10 cellular contexts compared by ENCODE assay signal in the genomic region with DNA sequence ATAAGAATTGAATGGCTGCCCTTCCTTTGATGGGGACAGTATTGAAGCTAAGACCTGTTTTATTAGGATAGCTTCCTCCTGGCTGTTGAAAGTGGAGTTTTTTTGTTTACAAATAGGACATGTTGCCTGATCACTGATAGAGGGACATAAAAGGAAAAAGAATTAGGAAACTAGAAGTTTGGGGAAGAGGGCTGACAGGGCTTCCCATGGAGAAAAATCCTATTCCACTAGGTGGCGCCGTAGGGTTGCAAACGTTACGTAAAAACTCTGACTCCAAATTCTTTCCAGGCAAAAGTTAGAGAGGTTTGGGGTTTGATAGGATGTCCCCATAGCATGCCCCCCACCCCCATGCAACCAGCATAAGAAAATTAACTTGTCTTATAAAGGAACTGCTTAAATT. TPM values are rescaled to one million over a fixed set of nuclear protein-coding genes. Genes with fewer than 3 reads are reported as not detected.
DNase-seq lines count a peak whose midpoint lies in the region; ATAC-seq and TF ChIP-seq lines count a peak whose summit lies in the region.
"Had no signal": no experiment of that assay in that cellular context is flagged by ENCODE, and none has a peak within 500 bp of the region (broad histone marks: within the 10 kb centered on the region; RNA-seq: fewer than 3 reads in every experiment).

No MANE protein-coding gene starts in this region.

- TF ChIP-seq CTCF in A673 (conservative IDR thresholded peaks at IDR 0.05; ENCODE audit: low read depth, low read length) (peak; percentile 49), OCI-LY1 (IDR thresholded peaks at IDR 0.05; ENCODE audit: low read length) (peak; percentile 61; the same call in 1 of the 2 replicates), epithelial cell of esophagus (IDR thresholded peaks at IDR 0.05; ENCODE audit: insufficient read depth, low read depth, low read length, missing control alignments) (peak; percentile 35)

- H3K9ac ChIP-seq in OCI-LY1 (ENCODE audit: low read length): no peak overlapping the region

- H3F3A ChIP-seq in OCI-LY1 (ENCODE audit: insufficient read depth, low read length): no peaks in the 10 kb centered on the region

- no peaks in the 10 kb centered on the region for H3K4me1 ChIP-seq in A673 (ENCODE audit: insufficient read depth, low read length, poor library complexity, severe bottlenecking)
- H3K4me1 ChIP-seq in OCI-LY1 (ENCODE audit: insufficient read depth, low read length, severe bottlenecking): no peaks in the 10 kb centered on the region
- H3K4me1 ChIP-seq: uterus had no signal

- H3K27me3 ChIP-seq in A673 (replicated peaks; ENCODE audit: insufficient read depth, low read depth, low read length, poor library complexity): no peaks in the 10 kb centered on the region
- no peaks in the 10 kb centered on the region for H3K27me3 ChIP-seq in OCI-LY1 (ENCODE audit: insufficient read depth, low read length)
- H3K27me3 ChIP-seq: uterus had no signal

- POLR2A ChIA-PET in A673 (lab: Charles Lee; ENCODE audit: low non-redundant PET): no interaction called here

- H3K27ac ChIP-seq in A673 (ENCODE audit: low read depth, low read length, poor library complexity, severe bottlenecking) (no peak overlapping the region), OCI-LY1 (ENCODE audit: low read depth, low read length, poor library complexity, severe bottlenecking) (no peak overlapping the region)
- H3K27ac ChIP-seq: uterus had no signal

- no TSS peak for BruUV-seq in A673 (replicated peaks; lab: Mats Ljungman, UMichigan)

- H3K9me3 ChIP-seq in A673 (ENCODE audit: low read depth, low read length, poor library complexity, severe bottlenecking): peaks cover 62% of the 10 kb centered on the region
- H3K9me3 ChIP-seq in OCI-LY1 (ENCODE audit: low read length): peaks cover 37% of the 10 kb centered on the region

- no peak for ATAC-seq in GM21447 (IDR thresholded peaks at IDR 0.05; ENCODE audit: unreplicated experiment)

- CTCF ChIA-PET in A673 (lab: Charles Lee): no interaction called here

- H3K36me3 ChIP-seq in A673 (ENCODE audit: insufficient read depth, low read length, poor library complexity, severe bottlenecking) (no peaks in the 10 kb centered on the region), OCI-LY1 (ENCODE audit: insufficient read depth, low read length) (no peaks in the 10 kb centered on the region)
- H3K36me3 ChIP-seq: uterus had no signal

- no peaks in the 10 kb centered on the region for H3K9me2 ChIP-seq in OCI-LY1 (ENCODE audit: low read depth, low read length)

- H2AFZ ChIP-seq in OCI-LY1 (ENCODE audit: low read length): no peak overlapping the region

- H3K4me3 ChIP-seq in A673 (ENCODE audit: low read depth, low read length, poor library complexity, severe bottlenecking) (no peak overlapping the region), OCI-LY1 (ENCODE audit: low read depth, low read length, poor library complexity, severe bottlenecking) (no peak overlapping the region), epithelial cell of esophagus (ENCODE audit: low read length) (no peak overlapping the region)
- H3K4me3 ChIP-seq: uterus had no signal

- no peaks in the 10 kb centered on the region for H3K79me2 ChIP-seq in OCI-LY1 (ENCODE audit: insufficient read depth, low read length)

- H4K20me1 ChIP-seq in OCI-LY1 (ENCODE audit: insufficient read depth, low read length): no peaks in the 10 kb centered on the region

- intact Hi-C loops in A673 (cut with micrococcal nuclease; ENCODE audit: unreplicated experiment): no loop called here

- DNase-seq in A673 (ENCODE audit: low spot score): peak; percentile 18
- DNase-seq in ELF-1 (ENCODE audit: low read depth, low spot score): peak; percentile 30
- DNase-seq in epithelial cell of esophagus (ENCODE audit: low read depth): peak; percentile 12
- DNase-seq in NCI-H1092 treated with DMSO at 0.1 percent for 48 hours (lab: John Stamatoyannopoulos, UW): no peak
- DNase-seq in NCI-H2171 treated with DMSO at 0.1 percent for 48 hours (lab: John Stamatoyannopoulos, UW): no peak
- DNase-seq in cerebellar nuclear complex (lab: John Stamatoyannopoulos, UW): no peak
- DNase-seq: T-helper 9 cell, uterus had no signal

- H3K4me2 ChIP-seq in OCI-LY1 (ENCODE audit: low read length): no peak overlapping the region

RNA-seq across cellular contexts. Expression of a gene that starts 11.1 kb away (rescaled TPM):
- 39.5 and 46.1 TPM in 2 replicates for total RNA-seq in A673 (2021)

RNA-seq across cellular contexts. Expression of a gene that starts 34.8 kb away (rescaled TPM):
- total RNA-seq in A673 (2021): 201 and 216 TPM in 2 replicates

RNA-seq across cellular contexts. Expression of a gene that starts 58.7 kb away (rescaled TPM):
- total RNA-seq in A673 (2021): 1.1 and 1.9 TPM in 2 replicates

Comparison
In these comparisons a context has a peak if more than half of its experiments do, and no peak if none do; other contexts are left out.
1. DNase-seq: peak in A673 (single experiment), ELF-1 (single experiment) and epithelial cell of esophagus (single experiment); none in NCI-H1092 treated with DMSO at 0.1 percent for 48 hours (single experiment), NCI-H2171 treated with DMSO at 0.1 percent for 48 hours (single experiment) and cerebellar nuclear complex (0 of 2).
2. Peak in every context shown above with its lines, with median percentiles within 50 percentile points of each other: CTCF ChIP-seq.